Comparison of ENCODE assay signal across 27 cellular contexts in genomic region chr5:42108468-42108867, GRCh38.
DNase-seq lines count a peak whose midpoint lies in the region; ATAC-seq and TF ChIP-seq lines count a peak whose summit lies in the region.
"Had no signal": no experiment of that assay in that cellular context is flagged by ENCODE, and none has a peak within 500 bp of the region (broad histone marks: within the 10 kb centered on the region; RNA-seq: fewer than 3 reads in every experiment).

No MANE protein-coding gene starts in this region.

- no peak overlapping the region for H3K27ac Mint-ChIP-seq in WTC11
- H3K27ac Mint-ChIP-seq: activated CD4-positive, alpha-beta T cell treated with anti-CD3 and anti-CD28 coated beads for 36 hours; activated naive CD8-positive, alpha-beta T cell treated with anti-CD3 and anti-CD28 coated beads for 36 hours; CD4-positive, alpha-beta T cell; natural killer cell; T-helper 1 cell treated with Interleukin-12 subunit alpha and Interleukin-12 subunit beta and Interleukin-4 antibody, amounts not matched to agents 30 μg/mL and 1 μg/mL, for 36 hours had no signal

- H3K36me3 ChIP-seq in liver (ENCODE audit: control insufficient read depth in 4 of 4, insufficient read depth in 3 of 4, low read depth in 1 of 4, low read length in 3 of 4) = no peaks in the 10 kb centered on the region
- H3K36me3 ChIP-seq: ascending aorta, tibial nerve had no signal

- DNase-seq in DMS153 (lab: John Stamatoyannopoulos, UW) (peak; percentile 82), DMS153 treated with DMSO at 0.1 percent for 48 hours (lab: John Stamatoyannopoulos, UW; ENCODE audit: unreplicated experiment) (no peak), NCI-H2196 (lab: John Stamatoyannopoulos, UW; ENCODE audit: unreplicated experiment) (peak; percentile 28), WTC11 (ENCODE audit: low spot score) (no peak), ACHN (no peak)
- no peak for DNase-seq in stimulated activated naive CD4-positive, alpha-beta T cell (lab: John Stamatoyannopoulos, UW)
- no peak for DNase-seq in stimulated activated CD8-positive, alpha-beta memory T cell treated with anti-CD3 and anti-CD28 coated beads, Interleukin-4, amount 100 ng/mL, for 48 hours
- DNase-seq: 8988T; activated CD4-positive, alpha-beta T cell treated with anti-CD3 and anti-CD28 coated beads for 36 hours; activated effector memory CD4-positive, alpha-beta T cell treated with Interleukin-2 at 50 U/mL for 16 hours; activated naive CD8-positive, alpha-beta T cell treated with anti-CD3 and anti-CD28 coated beads for 36 hours; CD4-positive, alpha-beta T cell; GF-D8; HCEC 1CT; islet precursor cell; KG1; natural killer cell; NCI-H1417 treated with DMSO at 0.1 percent for 48 hours; NCI-H2107; occipital lobe; psoas muscle had no signal

- no peak overlapping the region for H3K27ac ChIP-seq in liver (ENCODE audit: low read depth in 1 of 2, low read length in 2 of 2)
- H3K27ac ChIP-seq: ascending aorta, coronary artery, psoas muscle, SK-N-MC, tibial nerve had no signal

- no peak overlapping the region for H3K4me3 Mint-ChIP-seq in WTC11
- H3K4me3 Mint-ChIP-seq: activated CD4-positive, alpha-beta T cell treated with anti-CD3 and anti-CD28 coated beads for 36 hours; activated naive CD8-positive, alpha-beta T cell treated with anti-CD3 and anti-CD28 coated beads for 36 hours; CD4-positive, alpha-beta T cell; natural killer cell; T-helper 1 cell treated with Interleukin-12 subunit alpha and Interleukin-12 subunit beta and Interleukin-4 antibody, amounts not matched to agents 30 μg/mL and 1 μg/mL, for 36 hours had no signal

- H3K4me1 ChIP-seq in liver (ENCODE audit: control insufficient read depth in 4 of 4, insufficient read depth in 4 of 4, low read length in 3 of 4) = no peaks in the 10 kb centered on the region
- H3K4me1 ChIP-seq: ascending aorta, psoas muscle, tibial nerve had no signal

- H3K9me3 ChIP-seq in liver (ENCODE audit: control insufficient read depth in 4 of 4, low read length in 3 of 4) = peaks cover 0 to 11% (median 7%) of the 10 kb centered on the region in 4 donors
- H3K9me3 ChIP-seq: ascending aorta, psoas muscle, tibial nerve had no signal

- peaks cover 36% of the 10 kb centered on the region for H3K36me3 Mint-ChIP-seq in WTC11
- H3K36me3 Mint-ChIP-seq: activated naive CD8-positive, alpha-beta T cell treated with anti-CD3 and anti-CD28 coated beads for 36 hours; natural killer cell had no signal

- no peak for ATAC-seq in WTC11
- ATAC-seq: activated CD4-positive, alpha-beta T cell treated with anti-CD3 and anti-CD28 coated beads for 36 hours; natural killer cell; psoas muscle had no signal

- H3K27me3 Mint-ChIP-seq in WTC11 (ENCODE audit: low read depth) = no peaks in the 10 kb centered on the region; the same call in 1 of the 2 replicates
- H3K27me3 Mint-ChIP-seq: activated naive CD8-positive, alpha-beta T cell treated with anti-CD3 and anti-CD28 coated beads for 36 hours; CD4-positive, alpha-beta T cell had no signal

- H3K27me3 ChIP-seq in liver (ENCODE audit: control insufficient read depth in 4 of 4, insufficient read depth in 4 of 4, low read length in 3 of 4) = peaks cover 0 to 7% (median 0%) of the 10 kb centered on the region in 4 donors
- H3K27me3 ChIP-seq: ascending aorta, tibial nerve had no signal

- peaks cover 83% of the 10 kb centered on the region for H3K9me3 Mint-ChIP-seq in WTC11

- in situ Hi-C loops in ACHN (cut with HindIII; ENCODE audit: low pct_ligation_motif_present, low pct_unique_long_range_greater_than_20kb, low sequenced_read_pairs) = no loop called here

- H3K4me1 Mint-ChIP-seq in WTC11 = peaks cover 4% of the 10 kb centered on the region
- H3K4me1 Mint-ChIP-seq: activated CD4-positive, alpha-beta T cell treated with anti-CD3 and anti-CD28 coated beads for 36 hours; natural killer cell had no signal

- TF ChIP-seq CTCF in WTC11 (IDR thresholded peaks at IDR 0.05) (no peak), liver (IDR thresholded peaks at IDR 0.05; ENCODE audit: low read depth, low read length, missing input control) (no peak)

- H3K9ac ChIP-seq in liver (ENCODE audit: low read depth in 1 of 2, low read length in 2 of 2) = no peak overlapping the region

- no peak for TF ChIP-seq RAD21 in liver (IDR thresholded peaks at IDR 0.05)

- CTCF ChIA-PET in WTC11 (lab: Charles Lee) = no interaction called here

- POLR2A ChIA-PET in WTC11 (lab: Charles Lee) = no interaction called here

- no peak overlapping the region for H3K4me3 ChIP-seq in liver (ENCODE audit: low read depth in 1 of 3, low read length in 3 of 3)
- H3K4me3 ChIP-seq: ascending aorta, coronary artery, psoas muscle, SK-N-MC, tibial nerve had no signal

TF ChIP-seq in WTC11, 78 proteins besides CTCF, POLR2A, EP300 and RAD21:
- peak; percentile 78; the same call in 1 of the 2 replicates for TF ChIP-seq RORB (CRISPR knock-in tag; IDR thresholded peaks at IDR 0.05)
- no peak for TF ChIP-seq ZNF219 (CRISPR knock-in tag; IDR thresholded peaks at IDR 0.05; ENCODE audit: borderline replicate concordance)
- TF ChIP-seq USF2 (CRISPR knock-in tag; IDR thresholded peaks at IDR 0.05) = no peak
- 0 out of 2 replicates have a peak, but pooled peaks have one; percentile 55 for TF ChIP-seq HMGA2 (CRISPR knock-in tag; IDR thresholded peaks at IDR 0.05)

TF ChIP-seq in liver, 16 proteins besides CTCF, POLR2A, EP300 and RAD21:
- TF ChIP-seq FOXA1 (IDR thresholded peaks at IDR 0.05) (peak; percentile 73), EGR1 (IDR thresholded peaks at IDR 0.05; ENCODE audit: low read depth in 2 of 2) (no peak), ZBTB33 (IDR thresholded peaks at IDR 0.05) (peak; percentile 12), HNF4A (conservative IDR thresholded peaks at IDR 0.05) (peak in 1 of 2 donors; percentile 26), FOXA2 (IDR thresholded peaks at IDR 0.05) (peak; percentile 90), NR2F2 (IDR thresholded peaks at IDR 0.05) (no peak), REST (IDR thresholded peaks at IDR 0.05) (peak; percentile 31), RXRA (IDR thresholded peaks at IDR 0.05) (peak in 1 of 2 donors; percentile 24), JUND (IDR thresholded peaks at IDR 0.05) (peak; percentile 87 to 95), HNF4G (IDR thresholded peaks at IDR 0.05) (no peak), ATF3 (IDR thresholded peaks at IDR 0.05) (peak; percentile 73), YY1 (IDR thresholded peaks at IDR 0.05) (no peak), SP1 (IDR thresholded peaks at IDR 0.05) (no peak)
TF ChIP-seq in liver: peak in this region for 8.

Comparison
In these comparisons a context has a peak if more than half of its experiments do, and no peak if none do; other contexts are left out.
1. DNase-seq: peak in DMS153 (single experiment) and NCI-H2196 (single experiment); none in DMS153 treated with DMSO at 0.1 percent for 48 hours (single experiment), WTC11 (single experiment), ACHN (single experiment), stimulated activated naive CD4-positive, alpha-beta T cell (0 of 6) and stimulated activated CD8-positive, alpha-beta memory T cell treated with anti-CD3 and anti-CD28 coated beads, Interleukin-4, amount 100 ng/mL, for 48 hours (single experiment).